ENCODE assay signal across 11 cellular contexts in genomic region chr2:131217238-131217986, GRCh38. TPM values are rescaled to one million over a fixed set of nuclear protein-coding genes. Genes with fewer than 3 reads are reported as not detected.
"Had no signal": no experiment of that assay in that cellular context is flagged by ENCODE, and none has a peak within 500 bp of the region (broad histone marks: within the 10 kb centered on the region; RNA-seq: fewer than 3 reads in every experiment).

No MANE protein-coding gene starts in this region.

RNA-seq across cellular contexts. Expression of gene POTEE, which starts 8.1 kb away (rescaled TPM):
- total RNA-seq: stomach, subcutaneous adipose tissue, suprapubic skin, temporal lobe, thoracic aorta, tibial nerve, transverse colon, upper lobe of right lung, urinary bladder, vagina had no signal
- polyA plus RNA-seq: stomach, thymus, urinary bladder had no signal
